Comparison of ENCODE assay signal across 8 cellular contexts in genomic region chrX:44873415-44874270, GRCh38. TPM values are rescaled to one million over a fixed set of nuclear protein-coding genes. Genes with fewer than 3 reads are reported as not detected.
DNase-seq lines count a peak whose midpoint lies in the region; ATAC-seq, FAIRE-seq and TF ChIP-seq lines count a peak whose summit lies in the region.

No MANE protein-coding gene starts in this region.

- H3K4me3 ChIP-seq in GM12865 (ENCODE audit: low read depth, low read length) (peak overlapping the region; percentile 92), pancreas (peak overlapping the region; percentile 82 to 96 (median 92))

- in situ Hi-C loops in SK-MEL-5 (cut with HindIII; ENCODE audit: low pct_unique_long_range_greater_than_20kb, low sequenced_read_pairs), result no loop called here

- H3K4me1 ChIP-seq in pancreas, result peaks cover 0 to 27% (median 11%) of the 10 kb centered on the region in 3 donors

- H3K27me3 ChIP-seq in pancreas, result no peaks in the 10 kb centered on the region

- no peaks in the 10 kb centered on the region for H3K27me3 Mint-ChIP-seq in activated naive CD4-positive, alpha-beta T cell treated with anti-CD3 and anti-CD28 coated beads, Interleukin-2, amount 50 U/mL, for 24 hours

- peak; percentile 43 for DNase-seq in GM12865 (ENCODE audit: low read depth)
- DNase-seq in SK-MEL-5 (ENCODE audit: low read depth, low spot score), result peak; percentile 46
- DNase-seq in Right ventricle myocardium inferior (ENCODE audit: missing footprints), result peak; percentile 81
- peak; percentile 36 to 85 (median 74) for DNase-seq in pancreas
- peak; percentile 30 for DNase-seq in urothelium cell line (ENCODE audit: low spot score)

- no peaks in the 10 kb centered on the region for H3K9me3 Mint-ChIP-seq in activated naive CD4-positive, alpha-beta T cell treated with anti-CD3 and anti-CD28 coated beads, Interleukin-2, amount 50 U/mL, for 24 hours

- ATAC-seq in HG03432 (IDR thresholded peaks at IDR 0.05; ENCODE audit: unreplicated experiment), result peak; percentile 11
- ATAC-seq in Right ventricle myocardium inferior, result peak; percentile 27
- ATAC-seq in pancreas, result peak; percentile 21 to 52 (median 39)
- no peak for ATAC-seq in HG02759 (IDR thresholded peaks at IDR 0.05; ENCODE audit: unreplicated experiment)

- no peak for TF ChIP-seq CTCF in GM12865 (IDR thresholded peaks at IDR 0.05; ENCODE audit: insufficient read depth, low read depth, low read length, missing control alignments)
- no peak for TF ChIP-seq CTCF in pancreas (IDR thresholded peaks at IDR 0.05)

- H3K36me3 ChIP-seq in pancreas, result no peaks in the 10 kb centered on the region

- peak overlapping the region; percentile 96 to 99 (median 98) for H3K27ac ChIP-seq in pancreas

- H3K36me3 Mint-ChIP-seq in activated naive CD4-positive, alpha-beta T cell treated with anti-CD3 and anti-CD28 coated beads, Interleukin-2, amount 50 U/mL, for 24 hours, result no peaks in the 10 kb centered on the region

- peak overlapping the region; percentile 99 for H3K27ac Mint-ChIP-seq in activated naive CD4-positive, alpha-beta T cell treated with anti-CD3 and anti-CD28 coated beads, Interleukin-2, amount 50 U/mL, for 24 hours

- 0 to 1% methylated on average over 71 to 99 of the region's 99 CpGs for WGBS in pancreas, 2 donors

- H3K4me3 Mint-ChIP-seq in activated naive CD4-positive, alpha-beta T cell treated with anti-CD3 and anti-CD28 coated beads, Interleukin-2, amount 50 U/mL, for 24 hours, result peak overlapping the region; percentile 97

- peaks cover 18% of the 10 kb centered on the region for H3K4me1 Mint-ChIP-seq in activated naive CD4-positive, alpha-beta T cell treated with anti-CD3 and anti-CD28 coated beads, Interleukin-2, amount 50 U/mL, for 24 hours

- intact Hi-C loops in Right ventricle myocardium inferior (cut with DNase I) (loop anchor here (2.0 to 10.0 kb wide), 3 partner anchors 71 to 313 kb away; no protein-coding TSS in a partner anchor), pancreas (cut with DNase I) (no loop called here)

- H3K9me3 ChIP-seq in pancreas, result no peaks in the 10 kb centered on the region

- FAIRE-seq in pancreas (lab: Jason Lieb, UNC) (no peak), urothelium cell line (lab: Jason Lieb, UNC) (no peak)

RNA-seq across cellular contexts. Expression of gene KDM6A, which starts 0.7 kb away (rescaled TPM):
- total RNA-seq in SK-MEL-5 (2014; rRNA removed; shearing (Covaris generic)), result 11.7 and 13.0 TPM in 2 replicates
- polyA plus RNA-seq in SK-MEL-5 (2015; cell fraction: cytosol; rRNA removed), result 10.2 and 10.5 TPM in 2 replicates
- 26.8 and 29.1 TPM in 2 replicates for polyA plus RNA-seq in SK-MEL-5 (2015; cell fraction: nucleus; rRNA removed)
- total RNA-seq in Right ventricle myocardium inferior, result 13.5 TPM
- 10 to 100 TPM in 5 of 6 donors, 1 to 10 TPM in 1; 8.7 to 27.5 (median 16.3) TPM for total RNA-seq in pancreas
- 10 to 100 TPM in 1 of 2 donors, 1 to 10 TPM in 1; 5.5 to 16.9 TPM for polyA plus RNA-seq in pancreas

RNA-seq across cellular contexts. Expression of gene DUSP21, which starts 29.8 kb away (rescaled TPM):
- not detected in 2 replicates for total RNA-seq in SK-MEL-5 (2014; rRNA removed; shearing (Covaris generic))
- polyA plus RNA-seq in SK-MEL-5 (2015; cell fraction: cytosol; rRNA removed), result not detected in 2 replicates
- not detected in 2 replicates for polyA plus RNA-seq in SK-MEL-5 (2015; cell fraction: nucleus; rRNA removed)
- total RNA-seq in Right ventricle myocardium inferior (not detected), pancreas (not detected)
- polyA plus RNA-seq in pancreas, result not detected

Comparison
In these comparisons a context has a peak if more than half of its experiments do, and no peak if none do; other contexts are left out.
1. DNase-seq: peak in every context shown above with its lines; median percentile 81 in Right ventricle myocardium inferior; 74 in pancreas; 46 in SK-MEL-5; 43 in GM12865; 30 in urothelium cell line.